In genomic region chr10:71722849-71723248, GRCh38 we compare ENCODE assay signal across 18 cellular contexts. TPM values are rescaled to one million over a fixed set of nuclear protein-coding genes. Genes with fewer than 3 reads are reported as not detected.
DNase-seq lines count a peak whose midpoint lies in the region; ATAC-seq lines count a peak whose summit lies in the region.
"Had no signal": no experiment of that assay in that cellular context is flagged by ENCODE, and none has a peak within 500 bp of the region (broad histone marks: within the 10 kb centered on the region; RNA-seq: fewer than 3 reads in every experiment).

No MANE protein-coding gene starts in this region.

- ATAC-seq in T-helper 17 cell (no peak), GM19395 (IDR thresholded peaks at IDR 0.05; ENCODE audit: unreplicated experiment) (no peak)
- ATAC-seq in effector memory CD8-positive, alpha-beta T cell (replicated peaks) = no peak
- ATAC-seq in stimulated activated effector memory CD8-positive, alpha-beta T cell treated with anti-CD3 and anti-CD28 coated beads, Interleukin-12 subunit alpha, Interleukin-12 subunit beta, amount 100 ng/mL, for 72 hours = no peak
- ATAC-seq: PC-3 had no signal

- in situ Hi-C loops in G401 (cut with HindIII; ENCODE audit: low sequenced_read_pairs) = no loop called here

- H3K9me3 ChIP-seq in T-helper 17 cell (ENCODE audit: control insufficient read depth, low read length, poor library complexity, severe bottlenecking) = no peaks in the 10 kb centered on the region

- H3K36me3 Mint-ChIP-seq in activated naive CD4-positive, alpha-beta T cell treated with anti-CD3 and anti-CD28 coated beads for 36 hours (ENCODE audit: low read depth) = no peaks in the 10 kb centered on the region
- peaks cover 2% of the 10 kb centered on the region for H3K36me3 Mint-ChIP-seq in T-helper 17 cell (ENCODE audit: low read depth)
- H3K36me3 Mint-ChIP-seq in effector memory CD8-positive, alpha-beta T cell (ENCODE audit: insufficient read depth) = peaks cover 8% of the 10 kb centered on the region
- H3K36me3 Mint-ChIP-seq in stimulated activated effector memory CD8-positive, alpha-beta T cell treated with anti-CD3 and anti-CD28 coated beads, Interleukin-12 subunit alpha, Interleukin-12 subunit beta, amount 100 ng/mL, for 72 hours = peaks cover 7% of the 10 kb centered on the region

- no peak overlapping the region for H3K4me3 Mint-ChIP-seq in activated naive CD4-positive, alpha-beta T cell treated with anti-CD3 and anti-CD28 coated beads for 36 hours
- H3K4me3 Mint-ChIP-seq in T-helper 17 cell = no peak overlapping the region
- H3K4me3 Mint-ChIP-seq in effector memory CD8-positive, alpha-beta T cell = no peak overlapping the region
- H3K4me3 Mint-ChIP-seq in stimulated activated effector memory CD8-positive, alpha-beta T cell treated with anti-CD3 and anti-CD28 coated beads, Interleukin-12 subunit alpha, Interleukin-12 subunit beta, amount 100 ng/mL, for 72 hours = no peak overlapping the region

- H3K27ac Mint-ChIP-seq in activated naive CD4-positive, alpha-beta T cell treated with anti-CD3 and anti-CD28 coated beads for 36 hours = peak overlapping the region; percentile 57
- H3K27ac Mint-ChIP-seq in T-helper 17 cell = peak overlapping the region; percentile 34
- peak overlapping the region; percentile 50 to 98 for H3K27ac Mint-ChIP-seq in effector memory CD8-positive, alpha-beta T cell
- H3K27ac Mint-ChIP-seq in stimulated activated effector memory CD8-positive, alpha-beta T cell treated with anti-CD3 and anti-CD28 coated beads, Interleukin-12 subunit alpha, Interleukin-12 subunit beta, amount 100 ng/mL, for 72 hours = peak overlapping the region; percentile 96

- H3K4me1 Mint-ChIP-seq in activated naive CD4-positive, alpha-beta T cell treated with anti-CD3 and anti-CD28 coated beads for 36 hours (ENCODE audit: low read depth) = peaks cover 56% of the 10 kb centered on the region
- peaks cover 49% of the 10 kb centered on the region for H3K4me1 Mint-ChIP-seq in T-helper 17 cell
- H3K4me1 Mint-ChIP-seq in effector memory CD8-positive, alpha-beta T cell (ENCODE audit: low read depth in 2 of 2) = peaks cover 29 to 53% of the 10 kb centered on the region in 2 donors
- peaks cover 74% of the 10 kb centered on the region for H3K4me1 Mint-ChIP-seq in stimulated activated effector memory CD8-positive, alpha-beta T cell treated with anti-CD3 and anti-CD28 coated beads, Interleukin-12 subunit alpha, Interleukin-12 subunit beta, amount 100 ng/mL, for 72 hours

- CTCF ChIA-PET in activated naive CD4-positive, alpha-beta T cell treated with anti-CD3 and anti-CD28 coated beads for 36 hours (lab: Charles Lee) = interaction anchor here (1.1 to 2.5 kb wide), 2 partner anchors 50 to 83 kb away, joined by 3 to 9 read pairs; partner anchors contain the start of gene VSIR

- intact Hi-C loops in activated naive CD4-positive, alpha-beta T cell treated with anti-CD3 and anti-CD28 coated beads for 36 hours (cut with micrococcal nuclease) = no loop called here

- no peak for DNase-seq in activated naive CD4-positive, alpha-beta T cell treated with anti-CD3 and anti-CD28 coated beads for 36 hours
- no peak for DNase-seq in activated naive CD4-positive, alpha-beta T cell treated with anti-CD3 and anti-CD28 coated beads, Interleukin-2, amount 50 U/mL, for 16 hours
- DNase-seq in T-helper 17 cell (no peak), islet precursor cell (no peak), G401 (ENCODE audit: low spot score) (no peak)
- no peak for DNase-seq in effector memory CD8-positive, alpha-beta T cell
- DNase-seq in stimulated activated effector memory CD8-positive, alpha-beta T cell treated with anti-CD3 and anti-CD28 coated beads, Interleukin-12 subunit alpha, Interleukin-12 subunit beta, amount 100 ng/mL, for 72 hours (ENCODE audit: low spot score in 2 of 2) = no peak
- DNase-seq: ACHN, DMS 273 treated with DMSO at 0.1 percent for 48 hours, H7, KG1, NCI-H1092 treated with DMSO at 0.1 percent for 48 hours, NCI-H1694 treated with DMSO at 0.1 percent for 48 hours, NCI-H69, PC-3 had no signal

- no peaks in the 10 kb centered on the region for H3K9me3 Mint-ChIP-seq in activated naive CD4-positive, alpha-beta T cell treated with anti-CD3 and anti-CD28 coated beads for 36 hours
- H3K9me3 Mint-ChIP-seq in effector memory CD8-positive, alpha-beta T cell = no peaks in the 10 kb centered on the region
- H3K9me3 Mint-ChIP-seq in stimulated activated effector memory CD8-positive, alpha-beta T cell treated with anti-CD3 and anti-CD28 coated beads, Interleukin-12 subunit alpha, Interleukin-12 subunit beta, amount 100 ng/mL, for 72 hours = no peaks in the 10 kb centered on the region

- no peaks in the 10 kb centered on the region for H3K27me3 Mint-ChIP-seq in activated naive CD4-positive, alpha-beta T cell treated with anti-CD3 and anti-CD28 coated beads for 36 hours (ENCODE audit: low read depth)
- H3K27me3 Mint-ChIP-seq in T-helper 17 cell = no peaks in the 10 kb centered on the region
- no peaks in the 10 kb centered on the region for H3K27me3 Mint-ChIP-seq in effector memory CD8-positive, alpha-beta T cell

RNA-seq across cellular contexts. Expression of gene C10orf105, which starts 3.3 kb away (rescaled TPM):
- total RNA-seq in activated naive CD4-positive, alpha-beta T cell treated with anti-CD3 and anti-CD28 coated beads for 36 hours = under 1 TPM; 0.32 to 0.36 TPM
- total RNA-seq in T-helper 17 cell = under 1 TPM; 0.31 to 0.37 TPM
- total RNA-seq in G401 (2014; rRNA removed; shearing (Covaris generic)) = not detected in 2 replicates
- total RNA-seq: Daoy, M059J, PC-3 had no signal

RNA-seq across cellular contexts. Expression of gene VSIR, which starts 50.5 kb away (rescaled TPM):
- 10 to 100 TPM; 52.0 to 55.5 TPM for total RNA-seq in activated naive CD4-positive, alpha-beta T cell treated with anti-CD3 and anti-CD28 coated beads for 36 hours
- 100 to 1,000 TPM; 119 to 124 TPM for total RNA-seq in T-helper 17 cell
- 1.2 and 1.5 TPM in 2 replicates for total RNA-seq in G401 (2014; rRNA removed; shearing (Covaris generic))

Comparison
In these comparisons a context has a peak if more than half of its experiments do, and no peak if none do; other contexts are left out.
1. H3K27ac Mint-ChIP-seq: peak in every context shown above with its lines; median percentile 96 in stimulated activated effector memory CD8-positive, alpha-beta T cell treated with anti-CD3 and anti-CD28 coated beads, Interleukin-12 subunit alpha, Interleukin-12 subunit beta, amount 100 ng/mL, for 72 hours; 74 in effector memory CD8-positive, alpha-beta T cell; 57 in activated naive CD4-positive, alpha-beta T cell treated with anti-CD3 and anti-CD28 coated beads for 36 hours; 34 in T-helper 17 cell.
2. RNA of gene VSIR, which starts 50.5 kb away (total RNA-seq): 119 to 124 TPM in T-helper 17 cell and 52.0 to 55.5 TPM in activated naive CD4-positive, alpha-beta T cell treated with anti-CD3 and anti-CD28 coated beads for 36 hours; 1.2 to 1.5 TPM in G401; every median in the first group is over 10 times any median in the second.